ENCODE assay signal across 11 cellular contexts in genomic region chr4:168509786-168510185, GRCh38. TPM values are rescaled to one million over a fixed set of nuclear protein-coding genes. Genes with fewer than 3 reads are reported as not detected.
DNase-seq lines count a peak whose midpoint lies in the region; ATAC-seq and TF ChIP-seq lines count a peak whose summit lies in the region.
"Had no signal": no experiment of that assay in that cellular context is flagged by ENCODE, and none has a peak within 500 bp of the region (broad histone marks: within the 10 kb centered on the region; RNA-seq: fewer than 3 reads in every experiment).

No MANE protein-coding gene starts in this region.

- H3K27me3 ChIP-seq in kidney epithelial cell (ENCODE audit: control insufficient read depth, insufficient read depth, low read length) (no peaks in the 10 kb centered on the region), osteoblast (ENCODE audit: insufficient read depth, low read length) (no peaks in the 10 kb centered on the region)

- H3K4me3 ChIP-seq in kidney epithelial cell (ENCODE audit: low read depth, low read length) (no peak overlapping the region), osteoblast (ENCODE audit: insufficient read depth, low read length) (no peak overlapping the region)

- H3K4me2 ChIP-seq in osteoblast (ENCODE audit: insufficient read depth, low read length): no peak overlapping the region

- intact Hi-C loops in activated T-helper 1 cell treated with anti-CD3 and anti-CD28 coated beads, Interleukin-12 subunit alpha, Interleukin-12 subunit beta, Interleukin-2, Interleukin-4 antibody, amounts not matched to agents 30 ng/mL and 10 ng/mL and 1 ng/mL, durations not matched to agents 14 hours and 24 hours and 36 hours (cut with micrococcal nuclease): loop anchor here (1.0 to 10.0 kb wide), 10 partner anchors 28 to 1113 kb away; partner anchors contain the start of genes CLCN3 and DDX60

- peaks cover 4% of the 10 kb centered on the region; the same call in 1 of the 2 replicates for H3K27me3 Mint-ChIP-seq in HFFc6 (ENCODE audit: insufficient read depth)
- peaks cover 9% of the 10 kb centered on the region for H3K27me3 Mint-ChIP-seq in activated T-helper 1 cell treated with anti-CD3 and anti-CD28 coated beads, Interleukin-12 subunit alpha, Interleukin-12 subunit beta, Interleukin-2, Interleukin-4 antibody, amounts not matched to agents 30 ng/mL and 10 ng/mL and 1 ng/mL, durations not matched to agents 14 hours and 24 hours and 36 hours (ENCODE audit: insufficient read depth)

- no peak overlapping the region for H2AFZ ChIP-seq in osteoblast (ENCODE audit: low read length)

- no peak for ATAC-seq in GM21447 (IDR thresholded peaks at IDR 0.05; ENCODE audit: unreplicated experiment)
- ATAC-seq: esophagus mucosa had no signal

- H4K20me1 ChIP-seq in osteoblast (ENCODE audit: insufficient read depth, low read length): no peaks in the 10 kb centered on the region

- H3K36me3 ChIP-seq in kidney epithelial cell (ENCODE audit: control insufficient read depth, insufficient read depth, low read length): no peaks in the 10 kb centered on the region
- no peaks in the 10 kb centered on the region for H3K36me3 ChIP-seq in osteoblast (ENCODE audit: insufficient read depth, low read length)

- H3K27ac ChIP-seq in osteoblast (ENCODE audit: low read depth, low read length): no peak overlapping the region

- no peaks in the 10 kb centered on the region for H3K9me3 ChIP-seq in osteoblast (ENCODE audit: low read depth, low read length)

- in situ Hi-C loops in ACHN (cut with HindIII; ENCODE audit: low pct_ligation_motif_present, low pct_unique_long_range_greater_than_20kb, low sequenced_read_pairs): no loop called here

- no peaks in the 10 kb centered on the region for H3K79me2 ChIP-seq in osteoblast (ENCODE audit: insufficient read depth, low read length)

- no peak overlapping the region for H3K27ac Mint-ChIP-seq in HFFc6
- H3K27ac Mint-ChIP-seq in activated T-helper 1 cell treated with anti-CD3 and anti-CD28 coated beads, Interleukin-12 subunit alpha, Interleukin-12 subunit beta, Interleukin-2, Interleukin-4 antibody, amounts not matched to agents 30 ng/mL and 10 ng/mL and 1 ng/mL, durations not matched to agents 14 hours and 24 hours and 36 hours: peak overlapping the region; percentile 47

- DNase-seq in ACHN (peak; percentile 43), HFFc6 (peak; percentile 20), kidney epithelial cell (ENCODE audit: low read depth) (peak; percentile 45), osteoblast (ENCODE audit: insufficient read length, low spot score, missing footprints) (no peak), hippocampal formation (lab: John Stamatoyannopoulos, UW) (no peak), SIG-M5 (lab: John Stamatoyannopoulos, UW) (no peak)
- DNase-seq in activated T-helper 1 cell treated with anti-CD3 and anti-CD28 coated beads, Interleukin-12 subunit alpha, Interleukin-12 subunit beta, Interleukin-2, Interleukin-4 antibody, amounts not matched to agents 30 ng/mL and 10 ng/mL and 1 ng/mL, durations not matched to agents 14 hours and 24 hours and 36 hours (ENCODE audit: low spot score): peak; percentile 57
- DNase-seq: DMS53, NCI-H1105 had no signal

- H3K4me1 Mint-ChIP-seq in HFFc6 (ENCODE audit: low read depth): peaks cover 19% of the 10 kb centered on the region
- peaks cover 32% of the 10 kb centered on the region for H3K4me1 Mint-ChIP-seq in activated T-helper 1 cell treated with anti-CD3 and anti-CD28 coated beads, Interleukin-12 subunit alpha, Interleukin-12 subunit beta, Interleukin-2, Interleukin-4 antibody, amounts not matched to agents 30 ng/mL and 10 ng/mL and 1 ng/mL, durations not matched to agents 14 hours and 24 hours and 36 hours (ENCODE audit: low read depth)

- peaks cover 8% of the 10 kb centered on the region for H3K4me1 ChIP-seq in osteoblast (ENCODE audit: insufficient read depth, low read length)

- H3K9me3 Mint-ChIP-seq in HFFc6: no peaks in the 10 kb centered on the region
- no peaks in the 10 kb centered on the region for H3K9me3 Mint-ChIP-seq in activated T-helper 1 cell treated with anti-CD3 and anti-CD28 coated beads, Interleukin-12 subunit alpha, Interleukin-12 subunit beta, Interleukin-2, Interleukin-4 antibody, amounts not matched to agents 30 ng/mL and 10 ng/mL and 1 ng/mL, durations not matched to agents 14 hours and 24 hours and 36 hours

- TF ChIP-seq CTCF in HFFc6 (IDR thresholded peaks at IDR 0.05) (no peak), kidney epithelial cell (IDR thresholded peaks at IDR 0.05; ENCODE audit: insufficient read depth, low read length, poor library complexity, severe bottlenecking) (no peak), osteoblast (IDR thresholded peaks at IDR 0.05; ENCODE audit: extremely low read depth, low read depth, low read length) (no peak)

- H3K36me3 Mint-ChIP-seq in HFFc6 (ENCODE audit: low read depth): no peaks in the 10 kb centered on the region
- no peaks in the 10 kb centered on the region for H3K36me3 Mint-ChIP-seq in activated T-helper 1 cell treated with anti-CD3 and anti-CD28 coated beads, Interleukin-12 subunit alpha, Interleukin-12 subunit beta, Interleukin-2, Interleukin-4 antibody, amounts not matched to agents 30 ng/mL and 10 ng/mL and 1 ng/mL, durations not matched to agents 14 hours and 24 hours and 36 hours (ENCODE audit: low read depth)

- no peak overlapping the region for H3K4me3 Mint-ChIP-seq in HFFc6
- peak overlapping the region; percentile 16 for H3K4me3 Mint-ChIP-seq in activated T-helper 1 cell treated with anti-CD3 and anti-CD28 coated beads, Interleukin-12 subunit alpha, Interleukin-12 subunit beta, Interleukin-2, Interleukin-4 antibody, amounts not matched to agents 30 ng/mL and 10 ng/mL and 1 ng/mL, durations not matched to agents 14 hours and 24 hours and 36 hours

RNA-seq across cellular contexts. Expression of gene PALLD, which starts 12.9 kb away (rescaled TPM):
- 100 to 1,000 TPM in 4 of 6 experiments, 10 to 100 TPM in 2; 72.6 to 163 (median 149) TPM for total RNA-seq in HFFc6 (2021; fragmentation: NEBNext Ultra II Directional; extraction: Animal tissue kit (Norgen Biotek cat#: 25700))
- total RNA-seq in activated T-helper 1 cell treated with anti-CD3 and anti-CD28 coated beads, Interleukin-12 subunit alpha, Interleukin-12 subunit beta, Interleukin-2, Interleukin-4 antibody, amounts not matched to agents 30 ng/mL and 10 ng/mL and 1 ng/mL, durations not matched to agents 14 hours and 24 hours and 36 hours: 22.9 and 24.6 TPM in 2 replicates
- total RNA-seq in kidney epithelial cell (77.4 and 96.4 TPM in 2 replicates), osteoblast (244 and 254 TPM in 2 replicates)

RNA-seq across cellular contexts. Expression of gene DDX60L, which starts 29.5 kb away (rescaled TPM):
- 10 to 100 TPM; 19.4 to 27.2 (median 23.7) TPM for total RNA-seq in HFFc6 (2021; fragmentation: NEBNext Ultra II Directional; extraction: Animal tissue kit (Norgen Biotek cat#: 25700))
- 5.9 and 6.5 TPM in 2 replicates for total RNA-seq in activated T-helper 1 cell treated with anti-CD3 and anti-CD28 coated beads, Interleukin-12 subunit alpha, Interleukin-12 subunit beta, Interleukin-2, Interleukin-4 antibody, amounts not matched to agents 30 ng/mL and 10 ng/mL and 1 ng/mL, durations not matched to agents 14 hours and 24 hours and 36 hours
- total RNA-seq in kidney epithelial cell (9.7 and 11.8 TPM in 2 replicates), osteoblast (25.0 and 31.1 TPM in 2 replicates)

Comparison
In these comparisons a context has a peak if more than half of its experiments do, and no peak if none do; other contexts are left out.
1. DNase-seq: peak in ACHN (single experiment), HFFc6 (single experiment), activated T-helper 1 cell treated with anti-CD3 and anti-CD28 coated beads, Interleukin-12 subunit alpha, Interleukin-12 subunit beta, Interleukin-2, Interleukin-4 antibody, amounts not matched to agents 30 ng/mL and 10 ng/mL and 1 ng/mL, durations not matched to agents 14 hours and 24 hours and 36 hours (single experiment) and kidney epithelial cell (single experiment); none in osteoblast (single experiment), hippocampal formation (0 of 2) and SIG-M5 (single experiment).